ENCODE assay signal across 17 cellular contexts in the genomic region with DNA sequence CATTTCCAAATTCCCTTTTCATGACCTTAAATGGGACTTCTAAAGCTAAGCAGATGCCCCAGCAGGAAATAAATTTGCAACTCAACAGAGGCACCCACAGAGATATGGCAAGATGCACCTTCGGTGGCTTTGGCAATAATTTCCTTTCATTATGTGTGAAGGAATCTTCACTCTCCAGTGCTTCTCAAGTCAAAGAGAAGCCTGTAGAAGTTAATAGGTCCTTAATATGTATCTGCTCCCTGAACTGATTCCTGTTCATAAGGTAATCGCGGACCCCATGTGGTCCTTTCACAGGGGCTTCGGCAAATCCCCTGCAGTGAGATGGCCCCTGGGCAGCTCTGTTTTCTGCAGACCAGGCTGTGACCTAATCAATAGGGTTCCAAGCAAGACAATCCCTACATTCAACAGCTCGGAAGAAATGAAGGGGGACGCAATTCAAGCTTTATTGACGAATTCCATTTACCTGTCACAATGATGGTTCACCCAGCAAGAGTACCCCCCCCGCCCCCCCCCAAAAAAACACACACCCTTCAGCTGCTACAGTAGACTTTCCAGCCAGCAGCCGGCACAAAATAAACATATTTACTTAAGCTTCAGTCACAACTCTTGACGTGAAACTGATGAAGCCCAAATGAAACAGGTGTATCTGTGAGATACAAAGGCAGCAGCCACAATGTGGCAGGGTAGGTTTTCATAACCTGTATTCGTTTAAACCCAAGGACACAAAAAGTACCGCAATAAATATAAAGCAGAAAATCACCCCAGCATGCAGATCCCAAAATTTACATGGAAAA. TPM values are rescaled to one million over a fixed set of nuclear protein-coding genes. Genes with fewer than 3 reads are reported as not detected.
DNase-seq lines count a peak whose midpoint lies in the region; ATAC-seq lines count a peak whose summit lies in the region.
"Had no signal": no experiment of that assay in that cellular context is flagged by ENCODE, and none has a peak within 500 bp of the region (broad histone marks: within the 10 kb centered on the region; RNA-seq: fewer than 3 reads in every experiment).

No MANE protein-coding gene starts in this region.

- CTCF ChIA-PET in CD8-positive, alpha-beta memory T cell (lab: Charles Lee) = no interaction called here

- DNase-seq in Jurkat, Clone E6-1 (ENCODE audit: low read depth, low spot score) = peak; percentile 62
- peak; percentile 61 for DNase-seq in SHP77 treated with DMSO at 0.1 percent for 48 hours (lab: John Stamatoyannopoulos, UW)
- no peak for DNase-seq in left colon
- DNase-seq in CD8-positive, alpha-beta memory T cell = no peak
- no peak for DNase-seq in NCI-H1417 treated with DMSO at 0.1 percent for 48 hours (lab: John Stamatoyannopoulos, UW)
- no peak for DNase-seq in hypothalamus (lab: John Stamatoyannopoulos, UW)
- DNase-seq: activated naive CD8-positive, alpha-beta T cell treated with anti-CD3 and anti-CD28 coated beads, Interleukin-2, amount 10 ng/mL, durations not matched to agents 7 days and 5 days; esophagus squamous epithelium; GOT3; immature natural killer cell; NCI-H1048; stimulated activated CD4-positive, alpha-beta T cell treated with anti-CD3 and anti-CD28 coated beads, Interleukin-4, amount 100 ng/mL, for 24 hours; stimulated activated naive B cell treated with anti-CD40 and anti-IgM and Interleukin-4, amounts not matched to agents 10 μg/mL and 1 μg/mL and 100 μg/mL, for 72 hours; WERI-Rb-1 had no signal

- H3K27ac Mint-ChIP-seq in CD8-positive, alpha-beta memory T cell = no peak overlapping the region
- H3K27ac Mint-ChIP-seq: activated naive CD8-positive, alpha-beta T cell treated with anti-CD3 and anti-CD28 coated beads, Interleukin-2, amount 10 ng/mL, durations not matched to agents 7 days and 5 days; immature natural killer cell; stimulated activated naive B cell treated with anti-CD40 and anti-IgM and Interleukin-4, amounts not matched to agents 10 μg/mL and 1 μg/mL and 100 μg/mL, for 72 hours had no signal

- no peak overlapping the region for H3K4me3 Mint-ChIP-seq in CD8-positive, alpha-beta memory T cell
- H3K4me3 Mint-ChIP-seq: activated naive CD8-positive, alpha-beta T cell treated with anti-CD3 and anti-CD28 coated beads, Interleukin-2, amount 10 ng/mL, durations not matched to agents 7 days and 5 days; immature natural killer cell; stimulated activated naive B cell treated with anti-CD40 and anti-IgM and Interleukin-4, amounts not matched to agents 10 μg/mL and 1 μg/mL and 100 μg/mL, for 72 hours had no signal

- H3K9me3 ChIP-seq in BLaER1 treated with 17β-estradiol and CSF1 and Interleukin-3, amounts not matched to agents 10 nM and 100 nM (replicated peaks in 1 of 11) = peaks cover 0 to 11% (median 6%) of the 10 kb centered on the region in 11 experiments; a peak in 9 of 22 replicates
- no peaks in the 10 kb centered on the region for H3K9me3 ChIP-seq in CD8-positive, alpha-beta memory T cell (ENCODE audit: low read length)
- H3K9me3 ChIP-seq: esophagus squamous epithelium had no signal

- peak overlapping the region in 4 of 11 experiments; percentile 58 to 86 (median 65); a peak in 6 of 22 replicates for H3K27ac ChIP-seq in BLaER1 treated with 17β-estradiol and CSF1 and Interleukin-3, amounts not matched to agents 10 nM and 100 nM
- H3K27ac ChIP-seq in CD8-positive, alpha-beta memory T cell (ENCODE audit: low read depth, low read length) = no peak overlapping the region
- H3K27ac ChIP-seq: esophagus squamous epithelium, WERI-Rb-1 had no signal

- no peaks in the 10 kb centered on the region for H3K27me3 ChIP-seq in BLaER1 treated with 17β-estradiol and CSF1 and Interleukin-3, amounts not matched to agents 10 nM and 100 nM
- no peaks in the 10 kb centered on the region for H3K27me3 ChIP-seq in CD8-positive, alpha-beta memory T cell (ENCODE audit: insufficient read depth, low read length, poor library complexity, severe bottlenecking)
- H3K27me3 ChIP-seq: esophagus squamous epithelium had no signal

- no peak overlapping the region; a peak in 1 of 22 replicates for H3K9ac ChIP-seq in BLaER1 treated with 17β-estradiol and CSF1 and Interleukin-3, amounts not matched to agents 10 nM and 100 nM

- H3K9me3 Mint-ChIP-seq in CD8-positive, alpha-beta memory T cell = peaks cover 0 to 8% (median 0%) of the 10 kb centered on the region in 5 donors
- H3K9me3 Mint-ChIP-seq: activated naive CD8-positive, alpha-beta T cell treated with anti-CD3 and anti-CD28 coated beads, Interleukin-2, amount 10 ng/mL, durations not matched to agents 7 days and 5 days had no signal

- H3K36me3 Mint-ChIP-seq in CD8-positive, alpha-beta memory T cell = peaks cover 0 to 2% (median 0%) of the 10 kb centered on the region in 3 donors
- H3K36me3 Mint-ChIP-seq: activated naive CD8-positive, alpha-beta T cell treated with anti-CD3 and anti-CD28 coated beads, Interleukin-2, amount 10 ng/mL, durations not matched to agents 7 days and 5 days; stimulated activated naive B cell treated with anti-CD40 and anti-IgM and Interleukin-4, amounts not matched to agents 10 μg/mL and 1 μg/mL and 100 μg/mL, for 72 hours had no signal

- H3K4me1 Mint-ChIP-seq in CD8-positive, alpha-beta memory T cell = no peaks in the 10 kb centered on the region
- H3K4me1 Mint-ChIP-seq: activated naive CD8-positive, alpha-beta T cell treated with anti-CD3 and anti-CD28 coated beads, Interleukin-2, amount 10 ng/mL, durations not matched to agents 7 days and 5 days; immature natural killer cell; stimulated activated naive B cell treated with anti-CD40 and anti-IgM and Interleukin-4, amounts not matched to agents 10 μg/mL and 1 μg/mL and 100 μg/mL, for 72 hours had no signal

- H3K4me2 ChIP-seq in BLaER1 treated with 17β-estradiol and CSF1 and Interleukin-3, amounts not matched to agents 10 nM and 100 nM = peak overlapping the region in 10 of 11 experiments; percentile 5 to 70 (median 30); a peak in 11 of 22 replicates

- H3K27me3 Mint-ChIP-seq in CD8-positive, alpha-beta memory T cell = no peaks in the 10 kb centered on the region
- H3K27me3 Mint-ChIP-seq: activated naive CD8-positive, alpha-beta T cell treated with anti-CD3 and anti-CD28 coated beads, Interleukin-2, amount 10 ng/mL, durations not matched to agents 7 days and 5 days; stimulated activated naive B cell treated with anti-CD40 and anti-IgM and Interleukin-4, amounts not matched to agents 10 μg/mL and 1 μg/mL and 100 μg/mL, for 72 hours had no signal

- H4K20me1 ChIP-seq in BLaER1 treated with 17β-estradiol and CSF1 and Interleukin-3, amounts not matched to agents 10 nM and 100 nM = peaks cover 0 to 91% (median 7%) of the 10 kb centered on the region in 11 experiments; a peak in 8 of 22 replicates

- intact Hi-C loops in left colon (cut with DNase I, micrococcal nuclease) = no loop called here

- no peak overlapping the region for H3K4me3 ChIP-seq in BLaER1 treated with 17β-estradiol and CSF1 and Interleukin-3, amounts not matched to agents 10 nM and 100 nM
- no peak overlapping the region for H3K4me3 ChIP-seq in Jurkat, Clone E6-1 (ENCODE audit: low read length)
- H3K4me3 ChIP-seq in CD8-positive, alpha-beta memory T cell (ENCODE audit: low read length) = no peak overlapping the region
- H3K4me3 ChIP-seq: esophagus squamous epithelium had no signal

- POLR2A ChIA-PET in CD8-positive, alpha-beta memory T cell (lab: Charles Lee) = no interaction called here

- ATAC-seq in left colon (peak; percentile 29), GM21515 (IDR thresholded peaks at IDR 0.05; ENCODE audit: unreplicated experiment) (no peak)
- ATAC-seq: SK-N-SH treated with all-trans-retinoic acid at 6 μM for 48 hours; stimulated activated naive B cell treated with anti-CD40 and anti-IgM and Interleukin-4, amounts not matched to agents 10 μg/mL and 1 μg/mL and 100 μg/mL, for 72 hours had no signal

- peaks cover 0 to 77% (median 54%) of the 10 kb centered on the region in 11 experiments; a peak in 19 of 22 replicates for H3K36me3 ChIP-seq in BLaER1 treated with 17β-estradiol and CSF1 and Interleukin-3, amounts not matched to agents 10 nM and 100 nM
- H3K36me3 ChIP-seq in CD8-positive, alpha-beta memory T cell (ENCODE audit: insufficient read depth, low read length) = no peaks in the 10 kb centered on the region
- H3K36me3 ChIP-seq: esophagus squamous epithelium, WERI-Rb-1 had no signal

- H3K4me1 ChIP-seq in BLaER1 treated with 17β-estradiol and CSF1 and Interleukin-3, amounts not matched to agents 10 nM and 100 nM = peaks cover 27 to 47% (median 42%) of the 10 kb centered on the region in 10 experiments
- no peaks in the 10 kb centered on the region for H3K4me1 ChIP-seq in CD8-positive, alpha-beta memory T cell (ENCODE audit: insufficient read depth, low read length)

RNA-seq across cellular contexts. Expression of gene FAT1, which starts 35.3 kb away (rescaled TPM):
- 139 TPM for polyA plus RNA-seq in Jurkat, Clone E6-1 (2012; ENCODE audit: insufficient read depth, insufficient read length)
- total RNA-seq in left colon = 100 to 1,000 TPM; 291 to 299 TPM
- total RNA-seq in CD8-positive, alpha-beta memory T cell = not detected
- polyA plus RNA-seq in CD8-positive, alpha-beta memory T cell = not detected
- total RNA-seq: activated naive CD8-positive, alpha-beta T cell treated with anti-CD3 and anti-CD28 coated beads, Interleukin-2, amount 10 ng/mL, durations not matched to agents 7 days and 5 days had no signal
- polyA plus RNA-seq: immature natural killer cell had no signal

Comparison
In these comparisons a context has a peak if more than half of its experiments do, and no peak if none do; other contexts are left out.
1. DNase-seq: peak in Jurkat, Clone E6-1 (single experiment) and SHP77 treated with DMSO at 0.1 percent for 48 hours (single experiment); none in left colon (0 of 2), CD8-positive, alpha-beta memory T cell (0 of 5), NCI-H1417 treated with DMSO at 0.1 percent for 48 hours (single experiment) and hypothalamus (0 of 51).
2. RNA of gene FAT1, which starts 35.3 kb away (total RNA-seq): 291 to 299 TPM in left colon; not detected in CD8-positive, alpha-beta memory T cell; every median in the first group is over 100 times any median in the second.